Comparison of ENCODE assay signal across 8 cellular contexts in genomic region chr9:127158995-127159801, GRCh38. TPM values are rescaled to one million over a fixed set of nuclear protein-coding genes. Genes with fewer than 3 reads are reported as not detected.
A peak's percentile ranks its signal among the peaks of the same experiment; 100 is the strongest.
DNase-seq lines count a peak whose midpoint lies in the region; ATAC-seq and TF ChIP-seq lines count a peak whose summit lies in the region.

No MANE protein-coding gene starts in this region.

- peak overlapping the region; percentile 91 for H2BK5ac ChIP-seq in IMR-90 (ENCODE audit: low read depth, low read length, poor library complexity, severe bottlenecking)

- H3K9me1 ChIP-seq in IMR-90 (ENCODE audit: insufficient read depth, low read length) = peaks cover 28% of the 10 kb centered on the region

- H3K4me1 Mint-ChIP-seq in naive thymus-derived CD8-positive, alpha-beta T cell = peaks cover 3 to 16% (median 7%) of the 10 kb centered on the region in 4 donors

- H3K27me3 Mint-ChIP-seq in naive thymus-derived CD8-positive, alpha-beta T cell = no peaks in the 10 kb centered on the region

- BruUV-seq in IMR-90 (replicated peaks; lab: Mats Ljungman, UMichigan) = no TSS peak

- dilution Hi-C loops in IMR-90 (cut with HindIII; ENCODE audit: low sequenced_read_pairs, unreplicated experiment) = no loop called here

- H3K36me3 ChIP-seq in ACC112 (ENCODE audit: insufficient read depth, low read length) (no peaks in the 10 kb centered on the region), IMR-90 (ENCODE audit: control insufficient read depth, insufficient read depth, low read length) (no peaks in the 10 kb centered on the region)

- TF ChIP-seq CTCF in IMR-90 (conservative IDR thresholded peaks at IDR 0.05; ENCODE audit: low read depth, low read length) = peak; percentile 52
- no peak for TF ChIP-seq CTCF in lower leg skin (IDR thresholded peaks at IDR 0.05)

- CTCF ChIA-PET in IMR-90 (lab: Yijun Ruan, JAX) = interaction anchor here (0.7 to 1.1 kb wide), 3 partner anchors 25 to 74 kb away, joined by 3 to 7 read pairs (median 6); partner anchors contain the start of gene ANGPTL2

- H3K9me3 Mint-ChIP-seq in naive thymus-derived CD8-positive, alpha-beta T cell = no peaks in the 10 kb centered on the region

- H3K4me2 ChIP-seq in IMR-90 (ENCODE audit: low read depth, low read length) = peak overlapping the region; percentile 1; the same call in 1 of the 2 replicates

- H3K27me3 ChIP-seq in ACC112 (ENCODE audit: insufficient read depth, low read length) (no peaks in the 10 kb centered on the region), IMR-90 (ENCODE audit: control insufficient read depth, insufficient read depth, low read length) (no peaks in the 10 kb centered on the region)

- H3K4me3 ChIP-seq in ACC112 (ENCODE audit: low read depth, low read length) (no peak overlapping the region; the same call in 1 of the 2 replicates), IMR-90 (ENCODE audit: insufficient read depth, low read depth, low read length) (no peak overlapping the region), lower leg skin (ENCODE audit: low read depth, poor library complexity, severe bottlenecking) (no peak overlapping the region)

- H4K8ac ChIP-seq in IMR-90 (ENCODE audit: low read depth in 2 of 2, low read length in 2 of 2) = peak overlapping the region in 1 of 2 experiments; percentile 74; a peak in 2 of 4 replicates

- intact Hi-C loops in IMR-90 (cut with micrococcal nuclease) = loop anchor here (1.0 kb wide), 1 partner anchor 37 kb away; the partner anchor contains the start of gene ANGPTL2
- intact Hi-C loops in lower leg skin (cut with DNase I; ENCODE audit: low total_unique reads) = no loop called here

- H2BK15ac ChIP-seq in IMR-90 (ENCODE audit: low read depth, low read length) = peak overlapping the region; percentile 68; the same call in 1 of the 3 replicates

- no peaks in the 10 kb centered on the region for H4K20me1 ChIP-seq in IMR-90 (ENCODE audit: insufficient read depth, low read length)

- peak overlapping the region; percentile 26 for H3K9ac ChIP-seq in IMR-90 (ENCODE audit: low read depth, low read length)

- H3K18ac ChIP-seq in IMR-90 (ENCODE audit: low read depth, low read length) = peak overlapping the region; percentile 79

- in situ Hi-C loops in IMR-90 (cut with MboI; ENCODE audit: low sequenced_read_pairs) = no loop called here

- TF ChIP-seq RAD21 in IMR-90 (IDR thresholded peaks at IDR 0.05; ENCODE audit: low read length) = peak; percentile 58

- peak overlapping the region; percentile 49 for H4K91ac ChIP-seq in IMR-90 (ENCODE audit: insufficient read depth, low read depth, low read length)

- peak overlapping the region; percentile 88 for H2BK20ac ChIP-seq in IMR-90 (ENCODE audit: low read depth, low read length)

- peak overlapping the region; percentile 30 for H2AK9ac ChIP-seq in IMR-90 (replicated peaks; ENCODE audit: low read depth, low read length, poor library complexity)

- DNase-seq in IMR-90 = peak; percentile 92
- DNase-seq in cerebellum (ENCODE audit: low spot score) = peak; percentile 59
- peak; percentile 62 to 90 for DNase-seq in lower leg skin (ENCODE audit: low spot score in 2 of 2)
- no peak for DNase-seq in NCI-H774 (lab: John Stamatoyannopoulos, UW)
- DNase-seq in naive thymus-derived CD8-positive, alpha-beta T cell = no peak

- H4K5ac ChIP-seq in IMR-90 (ENCODE audit: low read depth, low read length) = peak overlapping the region; percentile 63; the same call in 1 of the 2 replicates

- peak overlapping the region; percentile 84 for H2AK5ac ChIP-seq in IMR-90 (ENCODE audit: low read depth, low read length)

- H3K23ac ChIP-seq in IMR-90 (ENCODE audit: low read depth, low read length) = peak overlapping the region; percentile 54; the same call in 1 of the 2 replicates

- no peaks in the 10 kb centered on the region for H3K79me1 ChIP-seq in IMR-90 (ENCODE audit: low read depth in 1 of 2, low read length in 2 of 2)

- no peaks in the 10 kb centered on the region for H3K9me3 ChIP-seq in IMR-90 (ENCODE audit: control insufficient read depth, insufficient read depth, low read length)

- TF ChIP-seq POLR2A in IMR-90 (IDR thresholded peaks at IDR 0.05; ENCODE audit: low read depth, low read length) = no peak
- no peak for TF ChIP-seq POLR2A in lower leg skin (IDR thresholded peaks at IDR 0.05)

- H3K36me3 Mint-ChIP-seq in naive thymus-derived CD8-positive, alpha-beta T cell = no peaks in the 10 kb centered on the region

- peak overlapping the region; percentile 85 for H3K4ac ChIP-seq in IMR-90 (ENCODE audit: low read depth, low read length)

- H3K79me2 ChIP-seq in ACC112 (ENCODE audit: control insufficient read depth, insufficient read depth, low read length, unreplicated experiment) = no peaks in the 10 kb centered on the region

- no peak overlapping the region for H3K27ac Mint-ChIP-seq in naive thymus-derived CD8-positive, alpha-beta T cell

- POLR2A ChIA-PET in IMR-90 (lab: Charles Lee; ENCODE audit: unreplicated experiment) = interaction anchor here (0.5 kb wide), 2 partner anchors 13 to 887 kb away, joined by 3 to 6 read pairs; no protein-coding TSS in a partner anchor
- POLR2A ChIA-PET in naive thymus-derived CD8-positive, alpha-beta T cell (lab: Charles Lee) = no interaction called here

- H3K27ac ChIP-seq in ACC112 (ENCODE audit: low read depth, low read length) (peak overlapping the region; percentile 45), IMR-90 (ENCODE audit: insufficient read depth, low read length) (peak overlapping the region; percentile 58)

- no peak overlapping the region for H3K4me3 Mint-ChIP-seq in naive thymus-derived CD8-positive, alpha-beta T cell

- H3K14ac ChIP-seq in IMR-90 (replicated peaks; ENCODE audit: low read depth, low read length) = peak overlapping the region; percentile 71

- H3K4me1 ChIP-seq in ACC112 (ENCODE audit: control insufficient read depth, insufficient read depth, low read length, unreplicated experiment) = peaks cover 43% of the 10 kb centered on the region
- H3K4me1 ChIP-seq in IMR-90 (ENCODE audit: control insufficient read depth, insufficient read depth, low read length) = peaks cover 21% of the 10 kb centered on the region

- 0% methylated on average over 1 of the region's 7 CpGs; no CpG with 5 or more reads in 1 of the 2 experiments for WGBS in IMR-90 (ENCODE audit: extremely low coverage in 2 of 2, insufficient read length in 1 of 2), 2 experiments
- WGBS in lower leg skin, 2 donors = 62 to 68% methylated on average over 7 of the region's 7 CpGs

- H2AFZ ChIP-seq in ACC112 (ENCODE audit: low read length, unreplicated experiment) (peak overlapping the region; percentile 20), IMR-90 (replicated peaks; ENCODE audit: low read length, poor library complexity) (peak overlapping the region; percentile 67)

- ATAC-seq in IMR-90 (ENCODE audit: low read depth) (peak; percentile 76), HG02642 (IDR thresholded peaks at IDR 0.05; ENCODE audit: poor library complexity, unreplicated experiment) (no peak), GM18519 (IDR thresholded peaks at IDR 0.05; ENCODE audit: low FRiP score, unreplicated experiment) (no peak)
- ATAC-seq in naive thymus-derived CD8-positive, alpha-beta T cell = no peak

- peak overlapping the region; percentile 87 for H2BK120ac ChIP-seq in IMR-90 (ENCODE audit: low read depth, low read length)

- peak overlapping the region; percentile 20; the same call in 1 of the 2 replicates for H3K56ac ChIP-seq in IMR-90 (ENCODE audit: extremely low read depth, insufficient read depth, low read length)

TF ChIP-seq in IMR-90, 13 proteins besides CTCF, POLR2A, EP300 and RAD21:
- TF ChIP-seq NFE2L2 (IDR thresholded peaks at IDR 0.05; ENCODE audit: low read depth, low read length) (peak; percentile 48; the same call in 1 of the 2 replicates), FOS (IDR thresholded peaks at IDR 0.05; ENCODE audit: low read depth, low read length) (peak; percentile 73; the same call in 1 of the 2 replicates), SMC3 (IDR thresholded peaks at IDR 0.05; ENCODE audit: low read depth, low read length) (peak; percentile 40; the same call in 1 of the 2 replicates), BHLHE40 (IDR thresholded peaks at IDR 0.05; ENCODE audit: low read depth, low read length) (peak; percentile 89), MAFK (IDR thresholded peaks at IDR 0.05; ENCODE audit: low read depth, low read length) (peak; percentile 35; the same call in 1 of the 2 replicates), MXI1 (IDR thresholded peaks at IDR 0.05; ENCODE audit: borderline replicate concordance, low read depth, low read length) (peak; percentile 99), RFX5 (IDR thresholded peaks at IDR 0.05; ENCODE audit: low read depth, low read length) (no peak), USF2 (IDR thresholded peaks at IDR 0.05; ENCODE audit: low read depth, low read length) (peak; percentile 97), RCOR1 (IDR thresholded peaks at IDR 0.05; ENCODE audit: insufficient replicate concordance, low read length) (peak; percentile 47), ELK1 (IDR thresholded peaks at IDR 0.05; ENCODE audit: borderline replicate concordance, low read depth, low read length) (no peak), CHD1 (IDR thresholded peaks at IDR 0.05; ENCODE audit: low read depth, low read length) (no peak), MAZ (IDR thresholded peaks at IDR 0.05; ENCODE audit: borderline replicate concordance, low read depth, low read length) (peak; percentile 62), CEBPB (IDR thresholded peaks at IDR 0.05; ENCODE audit: low read depth, low read length) (no peak)
TF ChIP-seq in IMR-90: peak in this region for 9.

RNA-seq across cellular contexts. Expression of gene ANGPTL2, which starts 36.8 kb away (rescaled TPM):
- total RNA-seq in IMR-90 (2012; rRNA removed) = 9.5 and 14.7 TPM in 2 replicates
- 23.5 and 25.1 TPM in 2 replicates for polyA plus RNA-seq in IMR-90 (2012; rRNA removed)
- 17.2 and 30.6 TPM in 2 replicates for polyA plus RNA-seq in IMR-90 (2012; cell fraction: cytosol; rRNA removed)
- polyA plus RNA-seq in IMR-90 (2012; cell fraction: nucleus; rRNA removed; ENCODE audit: low replicate concordance) = 24.7 and 29.8 TPM in 2 replicates
- total RNA-seq in cerebellum = 8.5 TPM
- total RNA-seq in lower leg skin = 10 to 100 TPM; 10.5 to 37.8 (median 18.5) TPM
- not detected for total RNA-seq in naive thymus-derived CD8-positive, alpha-beta T cell
- polyA plus RNA-seq in naive thymus-derived CD8-positive, alpha-beta T cell = not detected

Comparison
In these comparisons a context has a peak if more than half of its experiments do, and no peak if none do; other contexts are left out.
1. DNase-seq: peak in IMR-90 (single experiment), cerebellum (single experiment) and lower leg skin (2 of 2); none in NCI-H774 (single experiment) and naive thymus-derived CD8-positive, alpha-beta T cell (0 of 10).